In the genomic region with DNA sequence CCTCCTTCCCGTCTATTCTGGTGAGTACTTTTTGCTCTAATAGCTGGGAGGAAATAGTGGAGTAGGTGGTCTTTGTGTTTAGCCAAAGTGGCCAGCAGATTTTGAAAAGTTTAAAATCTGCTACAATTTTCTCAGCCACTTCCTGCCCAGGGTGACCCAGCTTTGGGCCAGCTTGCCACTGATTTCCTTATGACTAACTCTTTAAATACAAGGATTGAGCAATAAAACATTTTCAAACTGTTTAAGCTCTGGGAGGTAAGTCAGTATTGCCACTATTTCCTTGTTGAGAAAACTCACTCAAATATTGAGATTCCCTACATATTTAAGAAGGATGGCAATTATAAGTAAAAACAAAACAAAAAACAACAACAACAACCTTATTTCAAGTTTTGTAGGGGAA, we compare ENCODE assay signal across 10 cellular contexts. TPM values are rescaled to one million over a fixed set of nuclear protein-coding genes. Genes with fewer than 3 reads are reported as not detected.
A peak's percentile ranks its signal among the peaks of the same experiment; 100 is the strongest.
DNase-seq lines count a peak whose midpoint lies in the region; ATAC-seq, FAIRE-seq and TF ChIP-seq lines count a peak whose summit lies in the region.
"Had no signal": no experiment of that assay in that cellular context is flagged by ENCODE, and none has a peak within 500 bp of the region (broad histone marks: within the 10 kb centered on the region; RNA-seq: fewer than 3 reads in every experiment).

No MANE protein-coding gene starts in this region.

- peak; percentile 99 for FAIRE-seq in islet of Langerhans (lab: Jason Lieb, UNC)

- H3K4me1 ChIP-seq in adipocyte (ENCODE audit: control insufficient read depth, insufficient read depth, low read length) = peaks cover 34% of the 10 kb centered on the region
- peaks cover 0 to 14% of the 10 kb centered on the region in 2 donors for H3K4me1 ChIP-seq in uterus

- H3K9me3 ChIP-seq in adipocyte (ENCODE audit: control insufficient read depth, low read length) (peaks cover 6% of the 10 kb centered on the region), uterus (no peaks in the 10 kb centered on the region)

- no peaks in the 10 kb centered on the region for H3K4me1 Mint-ChIP-seq in T-cell

- CTCF ChIA-PET in T-cell (lab: Charles Lee) = no interaction called here

- H3K4me3 ChIP-seq in adipocyte (ENCODE audit: low read length) (peak overlapping the region; percentile 60), uterus (no peak overlapping the region)

- peaks cover 61% of the 10 kb centered on the region for H3K36me3 Mint-ChIP-seq in T-cell

- no peak overlapping the region for H3K27ac Mint-ChIP-seq in T-cell

- ATAC-seq in HG03108 (IDR thresholded peaks at IDR 0.05; ENCODE audit: unreplicated experiment) = no peak
- ATAC-seq in T-cell (replicated peaks in 1 of 4) = no peak

- H3K27me3 ChIP-seq in adipocyte (replicated peaks; ENCODE audit: control insufficient read depth, insufficient read depth, low read length) = no peaks in the 10 kb centered on the region
- H3K27me3 ChIP-seq in uterus = no peaks in the 10 kb centered on the region

- no peak for TF ChIP-seq POLR2A in uterus (IDR thresholded peaks at IDR 0.05)

- H3K9ac ChIP-seq in adipocyte (ENCODE audit: low read length) = peak overlapping the region; percentile 62

- POLR2A ChIA-PET in T-cell (lab: Charles Lee) = interaction anchor here in 1 of 2 donors (0.7 kb wide), 1 partner anchor 73 kb away, joined by 4 read pairs; no protein-coding TSS in a partner anchor

- TF ChIP-seq CTCF in uterus (IDR thresholded peaks at IDR 0.05) = no peak

- peaks cover 0 to 5% (median 4%) of the 10 kb centered on the region in 3 donors for H3K9me3 Mint-ChIP-seq in T-cell

- peak overlapping the region; percentile 81 for H3K27ac ChIP-seq in uterus
- H3K27ac ChIP-seq: 22Rv1 had no signal

- intact Hi-C loops in uterus (cut with DNase I; ENCODE audit: low total_unique reads) = no loop called here

- no peaks in the 10 kb centered on the region for H3K27me3 Mint-ChIP-seq in T-cell

- H3K4me3 Mint-ChIP-seq in T-cell = no peak overlapping the region

- DNase-seq in DMS53 (lab: John Stamatoyannopoulos, UW) (peak; percentile 14), DMS53 treated with DMSO at 0.1 percent for 48 hours (lab: John Stamatoyannopoulos, UW; ENCODE audit: unreplicated experiment) (no peak), adipocyte (ENCODE audit: low read depth) (peak; percentile 84), uterus (no peak), T-cell (no peak), germinal center (ENCODE audit: low spot score) (no peak)
- DNase-seq: SHP77 had no signal

- H3K36me3 ChIP-seq in adipocyte (ENCODE audit: control insufficient read depth, insufficient read depth, low read length, severe bottlenecking) = peaks cover 6% of the 10 kb centered on the region
- H3K36me3 ChIP-seq in uterus = no peaks in the 10 kb centered on the region

RNA-seq across cellular contexts. Expression of a gene that starts 54.5 kb away (rescaled TPM):
- total RNA-seq in uterus (10 to 100 TPM; 21.5 to 69.2 (median 47.8) TPM), T-cell (10 to 100 TPM; 14.2 to 30.3 (median 21.6) TPM)

Comparison
In these comparisons a context has a peak if more than half of its experiments do, and no peak if none do; other contexts are left out.
1. DNase-seq: peak in DMS53 (single experiment) and adipocyte (single experiment); none in DMS53 treated with DMSO at 0.1 percent for 48 hours (single experiment), uterus (0 of 2), T-cell (0 of 34) and germinal center (single experiment).